33 cellular contexts compared by ENCODE assay signal in the genomic region with DNA sequence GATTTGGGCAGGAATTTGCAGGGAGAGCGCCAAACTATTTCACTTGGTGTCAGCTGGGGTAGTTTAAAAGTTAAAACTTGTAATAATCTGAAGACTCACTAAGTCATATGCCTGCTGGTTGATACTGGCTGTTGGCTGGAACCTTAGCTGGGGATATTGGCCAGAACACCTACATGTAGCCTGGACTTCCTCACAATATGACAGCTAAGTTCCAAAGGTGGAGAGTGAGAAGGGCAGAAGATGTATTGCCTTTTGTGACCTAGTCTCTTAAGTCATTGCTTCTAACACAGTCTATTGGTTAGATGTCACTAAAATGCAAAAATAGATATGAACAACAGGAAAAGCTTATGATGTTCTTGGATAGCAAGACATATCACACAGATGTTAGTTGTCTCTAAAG.
"Had no signal": no experiment of that assay in that cellular context is flagged by ENCODE, and none has a peak within 500 bp of the region (broad histone marks: within the 10 kb centered on the region; RNA-seq: fewer than 3 reads in every experiment).

No MANE protein-coding gene starts in this region.

- H3K9me3 Mint-ChIP-seq: activated CD4-positive, alpha-beta memory T cell treated with anti-CD3 and anti-CD28 coated beads for 36 hours; activated CD4-positive, alpha-beta T cell treated with anti-CD3 and anti-CD28 coated beads, Interleukin-2, amount 10 ng/mL, durations not matched to agents 24 days and 14 days; activated naive CD4-positive, alpha-beta T cell treated with anti-CD3 and anti-CD28 coated beads for 36 hours; activated naive CD4-positive, alpha-beta T cell treated with anti-CD3 and anti-CD28 coated beads, Interleukin-2, amount 50 U/mL, for 24 hours; activated naive CD8-positive, alpha-beta T cell treated with anti-CD3 and anti-CD28 coated beads for 36 hours; activated naive CD8-positive, alpha-beta T cell treated with anti-CD3 and anti-CD28 coated beads, Interleukin-2, amount 50 U/mL, for 24 hours; activated T-helper 1 cell treated with anti-CD3 and anti-CD28 coated beads, Interleukin-12 subunit alpha, Interleukin-12 subunit beta, Interleukin-2, Interleukin-4 antibody, amounts not matched to agents 30 ng/mL and 10 ng/mL and 1 ng/mL, durations not matched to agents 14 hours and 24 hours and 36 hours; activated T-helper 2 cell treated with anti-CD3 and anti-CD28 coated beads, Interferon-gamma antibody, Interleukin-2, Interleukin-4, amounts not matched to agents 10 μg/mL and 5 μg/mL and 100 μg/mL, durations not matched to agents 14 hours and 24 hours and 36 hours; effector memory CD8-positive, alpha-beta T cell had no signal

- H3K4me1 Mint-ChIP-seq: activated CD4-positive, alpha-beta T cell treated with anti-CD3 and anti-CD28 coated beads, Interleukin-2, amount 10 ng/mL, durations not matched to agents 24 days and 14 days; activated CD8-positive, alpha-beta memory T cell treated with anti-CD3 and anti-CD28 coated beads, Interleukin-2, amount 10 ng/mL, durations not matched to agents 7 days and 5 days; activated naive CD4-positive, alpha-beta T cell treated with anti-CD3 and anti-CD28 coated beads, Interleukin-2, amount 50 U/mL, for 24 hours; activated naive CD8-positive, alpha-beta T cell treated with anti-CD3 and anti-CD28 coated beads for 36 hours; activated naive CD8-positive, alpha-beta T cell treated with anti-CD3 and anti-CD28 coated beads, Interleukin-2, amount 50 U/mL, for 24 hours had no signal

- H3K4me3 ChIP-seq: adrenal gland, body of pancreas, esophagus muscularis mucosa had no signal

- H3K36me3 ChIP-seq: adrenal gland, esophagus muscularis mucosa had no signal

- DNase-seq: activated CD4-positive, alpha-beta memory T cell treated with anti-CD3 and anti-CD28 coated beads for 36 hours; activated CD4-positive, alpha-beta T cell treated with anti-CD3 and anti-CD28 coated beads for 36 hours; activated CD4-positive, alpha-beta T cell treated with anti-CD3 and anti-CD28 coated beads, Interleukin-2, amount 10 ng/mL, durations not matched to agents 24 days and 14 days; activated CD4-positive, CD25-positive, alpha-beta regulatory T cell; activated CD4-positive, CD25-positive, alpha-beta regulatory T cell treated with anti-CD3 and anti-CD28 coated beads, Interleukin-2, amount 50 U/mL, for 72 hours; activated CD8-positive, alpha-beta memory T cell treated with anti-CD3 and anti-CD28 coated beads, Interleukin-2, amount 10 ng/mL, durations not matched to agents 7 days and 5 days; activated CD8-positive, alpha-beta memory T cell treated with anti-CD3 and anti-CD28 coated beads, Interleukin-2, amount 50 U/mL, for 4 hours; activated CD8-positive, alpha-beta T cell treated with anti-CD3 and anti-CD28 coated beads, Interleukin-2, amount 10 ng/mL, durations not matched to agents 7 days and 5 days; activated effector memory CD4-positive, alpha-beta T cell treated with anti-CD3 and anti-CD28 coated beads, Interleukin-2, amount 50 U/mL, for 16 hours; activated naive CD4-positive, alpha-beta T cell treated with anti-CD3 and anti-CD28 coated beads for 36 hours; activated naive CD8-positive, alpha-beta T cell treated with anti-CD3 and anti-CD28 coated beads for 36 hours; activated naive CD8-positive, alpha-beta T cell treated with anti-CD3 and anti-CD28 coated beads, Interleukin-2, amount 50 U/mL, for 24 hours; activated T-cell treated with anti-CD3 and anti-CD28 coated beads, Interleukin-2, amount 50 U/mL, for 1 hour; activated T-cell treated with anti-CD3 and anti-CD28 coated beads, Interleukin-2, amount 50 U/mL, for 48 hours; adrenal gland; amygdala; aorta; body of pancreas; caudate nucleus; cortex of kidney; dermis blood vessel endothelial cell; effector CD4-positive, alpha-beta T cell; effector memory CD8-positive, alpha-beta T cell; erythroblast; foreskin fibroblast; glutamatergic neuron; T-helper 2 cell had no signal

- H3K27me3 ChIP-seq: adrenal gland, body of pancreas, esophagus muscularis mucosa had no signal

- FAIRE-seq: colon, frontal cortex had no signal

- H3K27ac Mint-ChIP-seq: activated CD4-positive, alpha-beta memory T cell treated with anti-CD3 and anti-CD28 coated beads for 36 hours; activated CD4-positive, alpha-beta T cell treated with anti-CD3 and anti-CD28 coated beads for 36 hours; activated CD4-positive, alpha-beta T cell treated with anti-CD3 and anti-CD28 coated beads, Interleukin-2, amount 10 ng/mL, durations not matched to agents 24 days and 14 days; activated CD8-positive, alpha-beta memory T cell treated with anti-CD3 and anti-CD28 coated beads, Interleukin-2, amount 10 ng/mL, durations not matched to agents 7 days and 5 days; activated CD8-positive, alpha-beta T cell treated with anti-CD3 and anti-CD28 coated beads, Interleukin-2, amount 10 ng/mL, durations not matched to agents 7 days and 5 days; activated naive CD4-positive, alpha-beta T cell treated with anti-CD3 and anti-CD28 coated beads for 36 hours; activated naive CD4-positive, alpha-beta T cell treated with anti-CD3 and anti-CD28 coated beads, Interleukin-2, amount 50 U/mL, for 24 hours; activated naive CD8-positive, alpha-beta T cell treated with anti-CD3 and anti-CD28 coated beads for 36 hours; activated naive CD8-positive, alpha-beta T cell treated with anti-CD3 and anti-CD28 coated beads, Interleukin-2, amount 50 U/mL, for 24 hours; activated T-helper 1 cell treated with anti-CD3 and anti-CD28 coated beads, Interleukin-12 subunit alpha, Interleukin-12 subunit beta, Interleukin-2, Interleukin-4 antibody, amounts not matched to agents 30 ng/mL and 10 ng/mL and 1 ng/mL, durations not matched to agents 14 hours and 24 hours and 36 hours; activated T-helper 2 cell treated with anti-CD3 and anti-CD28 coated beads, Interferon-gamma antibody, Interleukin-2, Interleukin-4, amounts not matched to agents 10 μg/mL and 5 μg/mL and 100 μg/mL, durations not matched to agents 14 hours and 24 hours and 36 hours; effector memory CD8-positive, alpha-beta T cell had no signal

- H3K9me3 ChIP-seq: adrenal gland, body of pancreas, esophagus muscularis mucosa had no signal

- H3K36me3 Mint-ChIP-seq: activated CD4-positive, alpha-beta memory T cell treated with anti-CD3 and anti-CD28 coated beads for 36 hours; activated CD8-positive, alpha-beta memory T cell treated with anti-CD3 and anti-CD28 coated beads, Interleukin-2, amount 10 ng/mL, durations not matched to agents 7 days and 5 days; activated naive CD4-positive, alpha-beta T cell treated with anti-CD3 and anti-CD28 coated beads, Interleukin-2, amount 50 U/mL, for 24 hours; activated naive CD8-positive, alpha-beta T cell treated with anti-CD3 and anti-CD28 coated beads for 36 hours had no signal

- ATAC-seq: activated CD4-positive, alpha-beta T cell treated with anti-CD3 and anti-CD28 coated beads for 36 hours; activated CD8-positive, alpha-beta memory T cell treated with anti-CD3 and anti-CD28 coated beads, Interleukin-2, amount 10 ng/mL, durations not matched to agents 7 days and 5 days; activated CD8-positive, alpha-beta T cell treated with anti-CD3 and anti-CD28 coated beads, Interleukin-2, amount 10 ng/mL, durations not matched to agents 7 days and 5 days; activated naive CD8-positive, alpha-beta T cell treated with anti-CD3 and anti-CD28 coated beads, Interleukin-2, amount 50 U/mL, for 24 hours; body of pancreas; effector memory CD8-positive, alpha-beta T cell had no signal

- H3K27me3 Mint-ChIP-seq: activated CD4-positive, alpha-beta memory T cell treated with anti-CD3 and anti-CD28 coated beads for 36 hours; activated CD4-positive, alpha-beta T cell treated with anti-CD3 and anti-CD28 coated beads for 36 hours; activated CD8-positive, alpha-beta memory T cell treated with anti-CD3 and anti-CD28 coated beads, Interleukin-2, amount 10 ng/mL, durations not matched to agents 7 days and 5 days; activated naive CD4-positive, alpha-beta T cell treated with anti-CD3 and anti-CD28 coated beads, Interleukin-2, amount 50 U/mL, for 24 hours; activated naive CD8-positive, alpha-beta T cell treated with anti-CD3 and anti-CD28 coated beads for 36 hours had no signal

- H3K4me1 ChIP-seq: adrenal gland, body of pancreas had no signal

- H3K27ac ChIP-seq: adrenal gland, body of pancreas, esophagus muscularis mucosa had no signal

- H3K4me3 Mint-ChIP-seq: activated CD4-positive, alpha-beta memory T cell treated with anti-CD3 and anti-CD28 coated beads for 36 hours; activated CD4-positive, alpha-beta T cell treated with anti-CD3 and anti-CD28 coated beads for 36 hours; activated CD4-positive, alpha-beta T cell treated with anti-CD3 and anti-CD28 coated beads, Interleukin-2, amount 10 ng/mL, durations not matched to agents 24 days and 14 days; activated CD8-positive, alpha-beta memory T cell treated with anti-CD3 and anti-CD28 coated beads, Interleukin-2, amount 10 ng/mL, durations not matched to agents 7 days and 5 days; activated CD8-positive, alpha-beta T cell treated with anti-CD3 and anti-CD28 coated beads, Interleukin-2, amount 10 ng/mL, durations not matched to agents 7 days and 5 days; activated naive CD4-positive, alpha-beta T cell treated with anti-CD3 and anti-CD28 coated beads for 36 hours; activated naive CD4-positive, alpha-beta T cell treated with anti-CD3 and anti-CD28 coated beads, Interleukin-2, amount 50 U/mL, for 24 hours; activated naive CD8-positive, alpha-beta T cell treated with anti-CD3 and anti-CD28 coated beads for 36 hours; activated naive CD8-positive, alpha-beta T cell treated with anti-CD3 and anti-CD28 coated beads, Interleukin-2, amount 50 U/mL, for 24 hours; activated T-helper 1 cell treated with anti-CD3 and anti-CD28 coated beads, Interleukin-12 subunit alpha, Interleukin-12 subunit beta, Interleukin-2, Interleukin-4 antibody, amounts not matched to agents 30 ng/mL and 10 ng/mL and 1 ng/mL, durations not matched to agents 14 hours and 24 hours and 36 hours; effector memory CD8-positive, alpha-beta T cell had no signal
